ENCODE assay signal across 1 cellular context in the genomic region with DNA sequence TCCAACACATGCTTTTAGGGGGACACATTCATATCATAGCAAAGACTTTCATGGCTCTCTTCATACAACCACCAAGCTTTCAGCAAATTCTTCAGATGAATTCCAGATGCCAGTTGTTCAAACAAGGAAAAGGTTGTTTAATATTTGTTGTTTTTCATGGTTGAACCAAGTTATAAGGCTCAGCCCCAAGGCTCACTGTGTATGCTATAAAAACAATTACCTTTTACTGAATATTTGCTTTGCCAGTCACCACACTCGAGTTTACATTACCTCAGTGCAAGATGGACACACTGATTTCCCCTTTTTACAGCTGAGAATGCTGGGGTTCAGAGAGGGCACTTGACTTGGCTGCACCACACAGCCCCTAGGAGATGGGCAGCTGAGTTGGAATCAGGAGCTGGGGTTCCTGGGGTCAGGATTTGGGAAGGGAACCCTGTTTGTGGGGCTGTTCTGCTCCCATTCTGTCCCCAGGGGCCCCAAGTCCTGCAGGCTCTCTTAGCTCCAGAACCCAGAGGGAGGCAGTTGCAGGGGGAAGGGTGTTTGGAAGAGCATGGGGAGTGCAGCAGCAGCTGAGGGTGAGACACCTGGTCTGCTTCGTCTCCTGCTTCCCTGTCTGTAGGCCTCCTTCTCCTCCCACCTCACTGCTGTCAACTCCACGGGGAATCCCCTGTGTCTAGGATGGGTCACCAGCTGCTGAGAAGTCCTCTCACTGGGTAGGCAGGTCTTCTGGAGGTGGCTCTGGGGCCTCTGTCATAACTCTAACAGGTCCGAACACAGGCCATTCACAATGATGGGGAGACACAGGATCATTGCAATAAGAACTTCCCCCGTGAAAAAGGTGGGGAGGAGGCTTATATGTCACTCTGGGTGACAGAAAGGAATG.
TF ChIP-seq lines count a peak whose summit lies in the region.

No MANE protein-coding gene starts in this region.

TF ChIP-seq in HepG2, 621 proteins besides CTCF, POLR2A, EP300 and RAD21:
- TF ChIP-seq, protein P1, sequence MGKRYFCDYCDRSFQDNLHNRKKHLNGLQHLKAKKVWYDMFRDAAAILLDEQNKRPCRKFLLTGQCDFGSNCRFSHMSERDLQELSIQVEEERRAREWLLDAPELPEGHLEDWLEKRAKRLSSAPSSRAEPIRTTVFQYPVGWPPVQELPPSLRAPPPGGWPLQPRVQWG (CRISPR knock-in tag; IDR thresholded peaks at IDR 0.05; ENCODE audit: borderline replicate concordance, low read depth): no peak
- TF ChIP-seq BCL3 (CRISPR knock-in tag; IDR thresholded peaks at IDR 0.05) (no peak), SRF (IDR thresholded peaks at IDR 0.05; ENCODE audit: low read depth, low read length) (no peak), CEBPB (IDR thresholded peaks at IDR 0.05; ENCODE audit: borderline replicate concordance, low read depth, low read length) (no peak), HHEX (CRISPR knock-in tag; IDR thresholded peaks at IDR 0.05) (no peak), THAP7 (CRISPR knock-in tag; IDR thresholded peaks at IDR 0.05) (no peak), ZNF768 (CRISPR knock-in tag; IDR thresholded peaks at IDR 0.05) (peak; percentile 91)
- TF ChIP-seq, protein P2, sequence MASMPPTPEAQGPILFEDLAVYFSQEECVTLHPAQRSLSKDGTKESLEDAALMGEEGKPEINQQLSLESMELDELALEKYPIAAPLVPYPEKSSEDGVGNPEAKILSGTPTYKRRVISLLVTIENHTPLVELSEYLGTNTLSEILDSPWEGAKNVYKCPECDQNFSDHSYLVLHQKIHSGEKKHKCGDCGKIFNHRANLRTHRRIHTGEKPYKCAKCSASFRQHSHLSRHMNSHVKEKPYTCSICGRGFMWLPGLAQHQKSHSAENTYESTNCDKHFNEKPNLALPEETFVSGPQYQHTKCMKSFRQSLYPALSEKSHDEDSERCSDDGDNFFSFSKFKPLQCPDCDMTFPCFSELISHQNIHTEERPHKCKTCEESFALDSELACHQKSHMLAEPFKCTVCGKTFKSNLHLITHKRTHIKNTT (CRISPR knock-in tag; IDR thresholded peaks at IDR 0.05): no peak
